33 cellular contexts compared by ENCODE assay signal in the genomic region with DNA sequence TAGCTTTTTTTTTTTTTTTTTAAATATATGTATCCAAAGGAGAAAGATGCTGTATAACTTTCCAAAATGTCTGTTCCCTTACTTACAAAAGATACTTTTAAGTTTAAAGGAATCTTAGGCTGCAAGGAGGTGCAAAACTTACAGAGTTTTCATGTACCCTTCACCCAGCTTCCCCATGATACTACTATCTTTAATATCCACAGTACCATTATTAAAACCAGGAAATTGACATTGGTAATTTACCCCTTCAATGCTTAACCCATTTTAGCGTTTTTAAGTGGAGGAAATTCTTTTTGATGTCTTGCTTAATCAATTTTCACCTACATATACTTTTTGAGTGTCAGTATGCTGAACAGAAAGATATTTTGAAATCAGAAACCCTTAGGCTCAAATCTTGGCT.
"Had no signal": no experiment of that assay in that cellular context is flagged by ENCODE, and none has a peak within 500 bp of the region (broad histone marks: within the 10 kb centered on the region; RNA-seq: fewer than 3 reads in every experiment).

No MANE protein-coding gene starts in this region.

- H3K9me3 ChIP-seq: adrenal gland, body of pancreas, breast epithelium had no signal

- H3K27me3 Mint-ChIP-seq: activated CD4-positive, alpha-beta memory T cell treated with anti-CD3 and anti-CD28 coated beads, Interleukin-2, amount 10 ng/mL, durations not matched to agents 7 days and 5 days; activated CD4-positive, alpha-beta T cell treated with anti-CD3 and anti-CD28 coated beads, Interleukin-2, amount 10 ng/mL, durations not matched to agents 7 days and 5 days; activated naive CD8-positive, alpha-beta T cell treated with anti-CD3 and anti-CD28 coated beads, Interleukin-2, amount 50 U/mL, for 24 hours; dendritic cell treated with granulocyte-macrophage colony-stimulating factor and Interleukin-4, amounts not matched to agents 40 ng/mL and 50 ng/mL, for 4 days had no signal

- H3K36me3 Mint-ChIP-seq: activated naive CD4-positive, alpha-beta T cell treated with anti-CD3 and anti-CD28 coated beads, Interleukin-2, amount 50 U/mL, for 24 hours; activated naive CD8-positive, alpha-beta T cell treated with anti-CD3 and anti-CD28 coated beads for 36 hours had no signal

- FAIRE-seq: frontal cortex, TTC549 had no signal

- H3K4me3 Mint-ChIP-seq: activated CD4-positive, alpha-beta memory T cell treated with anti-CD3 and anti-CD28 coated beads, Interleukin-2, amount 10 ng/mL, durations not matched to agents 7 days and 5 days; activated CD4-positive, alpha-beta T cell treated with anti-CD3 and anti-CD28 coated beads, Interleukin-2, amount 10 ng/mL, durations not matched to agents 7 days and 5 days; activated naive CD4-positive, alpha-beta T cell treated with anti-CD3 and anti-CD28 coated beads for 36 hours; activated naive CD4-positive, alpha-beta T cell treated with anti-CD3 and anti-CD28 coated beads, Interleukin-2, amount 50 U/mL, for 24 hours; activated naive CD8-positive, alpha-beta T cell treated with anti-CD3 and anti-CD28 coated beads for 36 hours; activated naive CD8-positive, alpha-beta T cell treated with anti-CD3 and anti-CD28 coated beads, Interleukin-2, amount 50 U/mL, for 24 hours; activated T-cell treated with anti-CD3 and anti-CD28 coated beads, Interleukin-2, amount 50 U/mL, for 4 hours; activated T-helper 17 cell treated with anti-CD3 and anti-CD28 coated beads, Interleukin-2, amount 50 U/mL, for 72 hours; dendritic cell treated with granulocyte-macrophage colony-stimulating factor and Interleukin-4, amounts not matched to agents 40 ng/mL and 50 ng/mL, for 4 days; endodermal cell; WTC11 had no signal

- H3K4me3 ChIP-seq: adrenal gland, body of pancreas, breast epithelium, cardiac muscle cell, coronary artery, dorsolateral prefrontal cortex had no signal

- H3K27ac ChIP-seq: body of pancreas, dorsolateral prefrontal cortex had no signal

- H3K36me3 ChIP-seq: adrenal gland, breast epithelium, cardiac muscle cell had no signal

- H3K27ac Mint-ChIP-seq: activated CD4-positive, alpha-beta memory T cell treated with anti-CD3 and anti-CD28 coated beads, Interleukin-2, amount 10 ng/mL, durations not matched to agents 7 days and 5 days; activated CD4-positive, alpha-beta T cell treated with anti-CD3 and anti-CD28 coated beads, Interleukin-2, amount 10 ng/mL, durations not matched to agents 7 days and 5 days; activated naive CD4-positive, alpha-beta T cell treated with anti-CD3 and anti-CD28 coated beads for 36 hours; activated naive CD4-positive, alpha-beta T cell treated with anti-CD3 and anti-CD28 coated beads, Interleukin-2, amount 50 U/mL, for 24 hours; activated naive CD8-positive, alpha-beta T cell treated with anti-CD3 and anti-CD28 coated beads for 36 hours; activated naive CD8-positive, alpha-beta T cell treated with anti-CD3 and anti-CD28 coated beads, Interleukin-2, amount 50 U/mL, for 24 hours; activated T-helper 17 cell treated with anti-CD3 and anti-CD28 coated beads, Interleukin-2, amount 50 U/mL, for 72 hours; dendritic cell treated with granulocyte-macrophage colony-stimulating factor and Interleukin-4, amounts not matched to agents 40 ng/mL and 50 ng/mL, for 4 days; endodermal cell; WTC11 had no signal

- DNase-seq: activated CD4-positive, alpha-beta memory T cell treated with anti-CD3 and anti-CD28 coated beads, Interleukin-2, amount 10 ng/mL, durations not matched to agents 7 days and 5 days; activated CD4-positive, alpha-beta T cell treated with anti-CD3 and anti-CD28 coated beads for 1 hour; activated CD4-positive, alpha-beta T cell treated with anti-CD3 and anti-CD28 coated beads for 4 hours; activated CD4-positive, alpha-beta T cell treated with anti-CD3 and anti-CD28 coated beads, Interleukin-2, amount 10 ng/mL, durations not matched to agents 7 days and 5 days; activated CD4-positive, alpha-beta T cell treated with anti-CD3 and anti-CD28 coated beads, Interleukin-2, amount 50 U/mL, for 4 hours; activated effector memory CD4-positive, alpha-beta T cell treated with Interleukin-2 at 50 U/mL for 16 hours; activated gamma-delta T cell treated with Interleukin-2 at 50 U/mL for 16 hours; activated naive CD4-positive, alpha-beta T cell treated with anti-CD3 and anti-CD28 coated beads for 36 hours; activated naive CD8-positive, alpha-beta T cell treated with anti-CD3 and anti-CD28 coated beads for 36 hours; activated naive CD8-positive, alpha-beta T cell treated with anti-CD3 and anti-CD28 coated beads, Interleukin-2, amount 50 U/mL, for 24 hours; activated T-cell treated with anti-CD3 and anti-CD28 coated beads, Interleukin-2, amount 50 U/mL, for 4 hours; amygdala; aorta; body of pancreas; central memory CD4-positive, alpha-beta T cell; cerebellar nuclear complex; dorsolateral prefrontal cortex; effector memory CD4-positive, alpha-beta T cell; endodermal cell; foreskin fibroblast; head of caudate nucleus; T-helper 2 cell had no signal

- H3K9me3 Mint-ChIP-seq: activated CD4-positive, alpha-beta memory T cell treated with anti-CD3 and anti-CD28 coated beads, Interleukin-2, amount 10 ng/mL, durations not matched to agents 7 days and 5 days; activated naive CD4-positive, alpha-beta T cell treated with anti-CD3 and anti-CD28 coated beads for 36 hours; activated naive CD8-positive, alpha-beta T cell treated with anti-CD3 and anti-CD28 coated beads for 36 hours; activated T-helper 17 cell treated with anti-CD3 and anti-CD28 coated beads, Interleukin-2, amount 50 U/mL, for 72 hours had no signal

- ATAC-seq: activated naive CD8-positive, alpha-beta T cell treated with anti-CD3 and anti-CD28 coated beads, Interleukin-2, amount 50 U/mL, for 24 hours; activated T-cell treated with anti-CD3 and anti-CD28 coated beads, Interleukin-2, amount 50 U/mL, for 4 hours; activated T-helper 17 cell treated with anti-CD3 and anti-CD28 coated beads, Interleukin-2, amount 50 U/mL, for 72 hours; body of pancreas; esophagus mucosa; WTC11 had no signal

- H3K27me3 ChIP-seq: adrenal gland, body of pancreas, breast epithelium, cardiac muscle cell, dorsolateral prefrontal cortex had no signal
